In genomic region chr2:37211939-37212338, GRCh38 we compare ENCODE assay signal across 2 cellular contexts.
TF ChIP-seq lines count a peak whose summit lies in the region.

No MANE protein-coding gene starts in this region.

TF ChIP-seq in GM23338, 12 proteins besides CTCF, POLR2A, EP300 and RAD21:
- no peak for TF ChIP-seq NANOG (IDR thresholded peaks at IDR 0.05; ENCODE audit: borderline replicate concordance)

TF ChIP-seq in SK-N-SH, 30 proteins besides CTCF, POLR2A, EP300 and RAD21:
- no peak for TF ChIP-seq ELF1 (IDR thresholded peaks at IDR 0.05)
- TF ChIP-seq, protein P1, sequence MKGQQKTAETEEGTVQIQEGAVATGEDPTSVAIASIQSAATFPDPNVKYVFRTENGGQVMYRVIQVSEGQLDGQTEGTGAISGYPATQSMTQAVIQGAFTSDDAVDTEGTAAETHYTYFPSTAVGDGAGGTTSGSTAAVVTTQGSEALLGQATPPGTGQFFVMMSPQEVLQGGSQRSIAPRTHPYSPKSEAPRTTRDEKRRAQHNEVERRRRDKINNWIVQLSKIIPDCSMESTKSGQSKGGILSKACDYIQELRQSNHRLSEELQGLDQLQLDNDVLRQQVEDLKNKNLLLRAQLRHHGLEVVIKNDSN (IDR thresholded peaks at IDR 0.05; ENCODE audit: borderline replicate concordance, low read depth): no peak
- TF ChIP-seq RFX5 (IDR thresholded peaks at IDR 0.05; ENCODE audit: low read length): no peak
- TF ChIP-seq, protein P2, sequence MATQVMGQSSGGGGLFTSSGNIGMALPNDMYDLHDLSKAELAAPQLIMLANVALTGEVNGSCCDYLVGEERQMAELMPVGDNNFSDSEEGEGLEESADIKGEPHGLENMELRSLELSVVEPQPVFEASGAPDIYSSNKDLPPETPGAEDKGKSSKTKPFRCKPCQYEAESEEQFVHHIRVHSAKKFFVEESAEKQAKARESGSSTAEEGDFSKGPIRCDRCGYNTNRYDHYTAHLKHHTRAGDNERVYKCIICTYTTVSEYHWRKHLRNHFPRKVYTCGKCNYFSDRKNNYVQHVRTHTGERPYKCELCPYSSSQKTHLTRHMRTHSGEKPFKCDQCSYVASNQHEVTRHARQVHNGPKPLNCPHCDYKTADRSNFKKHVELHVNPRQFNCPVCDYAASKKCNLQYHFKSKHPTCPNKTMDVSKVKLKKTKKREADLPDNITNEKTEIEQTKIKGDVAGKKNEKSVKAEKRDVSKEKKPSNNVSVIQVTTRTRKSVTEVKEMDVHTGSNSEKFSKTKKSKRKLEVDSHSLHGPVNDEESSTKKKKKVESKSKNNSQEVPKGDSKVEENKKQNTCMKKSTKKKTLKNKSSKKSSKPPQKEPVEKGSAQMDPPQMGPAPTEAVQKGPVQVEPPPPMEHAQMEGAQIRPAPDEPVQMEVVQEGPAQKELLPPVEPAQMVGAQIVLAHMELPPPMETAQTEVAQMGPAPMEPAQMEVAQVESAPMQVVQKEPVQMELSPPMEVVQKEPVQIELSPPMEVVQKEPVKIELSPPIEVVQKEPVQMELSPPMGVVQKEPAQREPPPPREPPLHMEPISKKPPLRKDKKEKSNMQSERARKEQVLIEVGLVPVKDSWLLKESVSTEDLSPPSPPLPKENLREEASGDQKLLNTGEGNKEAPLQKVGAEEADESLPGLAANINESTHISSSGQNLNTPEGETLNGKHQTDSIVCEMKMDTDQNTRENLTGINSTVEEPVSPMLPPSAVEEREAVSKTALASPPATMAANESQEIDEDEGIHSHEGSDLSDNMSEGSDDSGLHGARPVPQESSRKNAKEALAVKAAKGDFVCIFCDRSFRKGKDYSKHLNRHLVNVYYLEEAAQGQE (IDR thresholded peaks at IDR 0.05; ENCODE audit: low read depth, low read length): no peak
- no peak for TF ChIP-seq GATA2 (CRISPR knock-in tag; IDR thresholded peaks at IDR 0.05)
- no peak for TF ChIP-seq IRF3 (IDR thresholded peaks at IDR 0.05; ENCODE audit: low read depth, low read length)
- TF ChIP-seq TAF1 (IDR thresholded peaks at IDR 0.05; ENCODE audit: borderline replicate concordance, low read depth, low read length): no peak
- TF ChIP-seq, protein P3, sequence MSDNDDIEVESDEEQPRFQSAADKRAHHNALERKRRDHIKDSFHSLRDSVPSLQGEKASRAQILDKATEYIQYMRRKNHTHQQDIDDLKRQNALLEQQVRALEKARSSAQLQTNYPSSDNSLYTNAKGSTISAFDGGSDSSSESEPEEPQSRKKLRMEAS (IDR thresholded peaks at IDR 0.05; ENCODE audit: low read depth): no peak
- TF ChIP-seq FOSL2 (IDR thresholded peaks at IDR 0.05; ENCODE audit: borderline replicate concordance, low read depth): no peak
- no peak for TF ChIP-seq SMC3 (IDR thresholded peaks at IDR 0.05; ENCODE audit: low read depth, low read length)
